20 cellular contexts compared by ENCODE assay signal in the genomic region with DNA sequence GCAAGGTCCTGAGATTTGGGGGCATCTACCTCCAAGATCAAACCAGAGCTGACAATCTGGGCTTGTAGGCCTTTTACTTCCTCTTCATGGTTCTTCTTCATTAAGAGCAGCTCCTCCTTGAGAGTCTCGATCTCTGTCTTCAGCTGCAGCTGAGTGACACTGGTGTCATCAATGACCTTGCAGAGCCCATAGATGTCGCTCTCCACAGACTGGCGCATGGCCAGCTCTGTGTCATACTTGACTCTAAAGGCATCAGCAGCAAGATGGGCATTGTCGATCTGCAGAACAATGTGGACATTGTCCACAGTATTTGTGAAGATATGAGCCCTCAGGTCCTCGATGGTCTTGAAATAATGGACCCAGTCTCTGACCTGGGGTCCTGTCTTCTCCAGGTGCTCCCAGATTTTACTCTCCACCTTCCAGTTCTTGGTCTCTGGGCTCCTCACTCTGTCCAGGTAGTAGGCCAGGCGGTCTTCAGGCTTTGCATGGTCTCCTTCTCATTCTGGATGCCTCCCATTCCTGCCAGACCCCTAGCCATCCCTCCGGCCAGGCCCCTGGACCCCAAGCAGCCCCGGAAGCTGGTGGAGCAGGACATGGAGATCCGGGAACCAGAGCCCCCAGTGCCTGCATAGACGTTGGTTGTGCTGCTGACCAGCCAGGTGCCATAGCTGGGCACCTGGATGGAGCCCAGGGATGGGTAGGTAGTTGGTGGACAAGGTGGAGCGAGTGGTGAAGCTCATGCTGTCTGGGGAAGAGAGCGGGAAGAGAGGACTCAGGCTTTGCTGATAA.
"Had no signal": no experiment of that assay in that cellular context is flagged by ENCODE, and none has a peak within 500 bp of the region (broad histone marks: within the 10 kb centered on the region; RNA-seq: fewer than 3 reads in every experiment).

No MANE protein-coding gene starts in this region.

- H3K9me3 ChIP-seq: colonic mucosa, pancreas had no signal

- H3K36me3 ChIP-seq: breast epithelium, colonic mucosa, pancreas had no signal

- DNase-seq: activated CD4-positive, alpha-beta T cell treated with anti-CD3 and anti-CD28 coated beads for 4 hours; activated CD4-positive, alpha-beta T cell treated with anti-CD3 and anti-CD28 coated beads, Interleukin-2, amount 50 U/mL, for 48 hours; activated CD4-positive, CD25-positive, alpha-beta regulatory T cell; activated CD8-positive, alpha-beta memory T cell treated with anti-CD3 and anti-CD28 coated beads, Interleukin-2, amount 50 U/mL, for 48 hours; activated naive CD4-positive, alpha-beta T cell treated with Interleukin-2 at 50 U/mL for 16 hours; activated naive CD8-positive, alpha-beta T cell treated with anti-CD3 and anti-CD28 coated beads for 36 hours; activated T-cell treated with anti-CD3 and anti-CD28 coated beads, Interleukin-2, amount 50 U/mL, for 4 hours; colonic mucosa; dorsolateral prefrontal cortex; head of caudate nucleus; hypothalamus; left ventricle myocardium superior; stimulated activated CD4-positive, alpha-beta T cell treated with anti-CD3 and anti-CD28 coated beads, Interleukin-4, amount 100 ng/mL, for 24 hours; stimulated activated naive CD4-positive, alpha-beta T cell treated with Interleukin-2 at 50 U/mL for 16 hours had no signal

- H3K4me1 ChIP-seq: breast epithelium, colonic mucosa, esophagus muscularis mucosa, pancreas, upper lobe of left lung had no signal

- H3K27ac ChIP-seq: breast epithelium, colonic mucosa, dorsolateral prefrontal cortex, esophagus muscularis mucosa, pancreas, thoracic aorta, upper lobe of left lung had no signal

- FAIRE-seq: frontal cortex, pancreas had no signal

- H3K4me3 ChIP-seq: breast epithelium, colonic mucosa, dorsolateral prefrontal cortex, esophagus muscularis mucosa, pancreas, thoracic aorta, upper lobe of left lung had no signal

- H3K27me3 ChIP-seq: breast epithelium, colonic mucosa, dorsolateral prefrontal cortex, esophagus muscularis mucosa, pancreas, upper lobe of left lung had no signal
